Comparison of ENCODE assay signal across 1 cellular context in the genomic region with DNA sequence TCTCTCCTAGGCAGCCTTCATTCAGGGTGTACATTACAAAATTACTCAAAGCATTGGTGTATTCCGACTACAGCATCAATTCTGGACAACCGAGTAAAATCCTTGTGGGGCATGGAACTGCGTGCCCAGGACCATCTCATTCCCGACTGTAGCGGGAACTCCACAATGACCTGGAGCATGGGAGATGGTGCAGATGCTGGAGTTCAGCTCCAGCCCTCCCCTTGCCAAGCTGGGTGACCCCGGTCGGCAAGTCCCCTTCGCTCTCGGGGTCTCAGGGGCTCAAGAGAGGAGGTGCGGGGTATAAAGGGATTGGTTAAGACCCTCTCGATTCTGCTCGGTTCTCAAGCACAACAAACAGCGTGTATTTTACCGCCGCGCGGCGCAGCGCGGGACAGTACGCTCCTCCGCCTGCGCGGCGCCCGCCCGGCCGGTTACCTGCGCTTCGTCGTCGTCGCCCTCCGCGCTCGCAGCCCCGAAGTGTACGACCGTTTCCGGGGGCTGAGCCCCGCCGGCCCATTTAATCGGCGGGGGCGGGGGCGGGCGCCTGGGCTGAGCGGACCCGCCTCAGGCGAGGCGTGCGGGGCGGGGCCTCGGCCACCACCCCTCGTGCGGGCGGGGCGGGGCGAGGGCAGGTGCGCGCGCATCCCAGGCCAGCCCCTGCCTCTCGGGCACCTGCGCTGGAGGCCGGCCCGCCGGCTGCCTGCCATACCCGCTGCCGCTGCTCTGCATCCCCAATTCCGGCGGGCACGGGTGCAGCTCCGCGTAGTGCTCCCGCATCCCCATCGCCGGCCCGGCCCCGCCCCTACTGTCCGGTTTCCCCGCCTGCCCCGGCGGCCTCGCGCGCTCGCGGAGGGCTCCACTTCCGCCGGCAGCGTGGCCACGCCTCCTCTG.
A peak's percentile ranks its signal among the peaks of the same experiment; 100 is the strongest.
TF ChIP-seq lines count a peak whose summit lies in the region.

A gene (minus strand): TSS at position 493 of the 891 bp plus-strand sequence. CDS start 691 bp downstream, outside the sequence.

TF ChIP-seq in HepG2, 621 proteins besides CTCF, POLR2A, EP300 and RAD21 (continued from another document and continues in another):
- TF ChIP-seq, protein P1, sequence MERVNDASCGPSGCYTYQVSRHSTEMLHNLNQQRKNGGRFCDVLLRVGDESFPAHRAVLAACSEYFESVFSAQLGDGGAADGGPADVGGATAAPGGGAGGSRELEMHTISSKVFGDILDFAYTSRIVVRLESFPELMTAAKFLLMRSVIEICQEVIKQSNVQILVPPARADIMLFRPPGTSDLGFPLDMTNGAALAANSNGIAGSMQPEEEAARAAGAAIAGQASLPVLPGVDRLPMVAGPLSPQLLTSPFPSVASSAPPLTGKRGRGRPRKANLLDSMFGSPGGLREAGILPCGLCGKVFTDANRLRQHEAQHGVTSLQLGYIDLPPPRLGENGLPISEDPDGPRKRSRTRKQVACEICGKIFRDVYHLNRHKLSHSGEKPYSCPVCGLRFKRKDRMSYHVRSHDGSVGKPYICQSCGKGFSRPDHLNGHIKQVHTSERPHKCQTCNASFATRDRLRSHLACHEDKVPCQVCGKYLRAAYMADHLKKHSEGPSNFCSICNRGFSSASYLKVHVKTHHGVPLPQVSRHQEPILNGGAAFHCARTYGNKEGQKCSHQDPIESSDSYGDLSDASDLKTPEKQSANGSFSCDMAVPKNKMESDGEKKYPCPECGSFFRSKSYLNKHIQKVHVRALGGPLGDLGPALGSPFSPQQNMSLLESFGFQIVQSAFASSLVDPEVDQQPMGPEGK (CRISPR knock-in tag; IDR thresholded peaks at IDR 0.05) = peak; percentile 89
- TF ChIP-seq ZNF335 (CRISPR knock-in tag; IDR thresholded peaks at IDR 0.05) (no peak), ZNF709 (CRISPR knock-in tag; IDR thresholded peaks at IDR 0.05) (no peak), HDAC6 (IDR thresholded peaks at IDR 0.05; ENCODE audit: low read depth, low read length) (no peak), ZNF563 (CRISPR knock-in tag; IDR thresholded peaks at IDR 0.05) (no peak), HCFC1 (IDR thresholded peaks at IDR 0.05; ENCODE audit: low read depth, low read length) (no peak), ZNF296 (CRISPR knock-in tag; conservative IDR thresholded peaks at IDR 0.05) (no peak), ZNF446 (CRISPR knock-in tag; IDR thresholded peaks at IDR 0.05) (no peak), ZMYM3 (CRISPR knock-in tag; IDR thresholded peaks at IDR 0.05) (no peak), REPIN1 (CRISPR knock-in tag; IDR thresholded peaks at IDR 0.05; ENCODE audit: borderline replicate concordance, low read depth) (no peak), SRY (CRISPR knock-in tag; IDR thresholded peaks at IDR 0.05) (no peak), ZNF619 (CRISPR knock-in tag; IDR thresholded peaks at IDR 0.05) (no peak), ZNF451 (CRISPR knock-in tag; IDR thresholded peaks at IDR 0.05) (no peak), NONO (IDR thresholded peaks at IDR 0.05) (no peak), NONO (CRISPR knock-in tag; conservative IDR thresholded peaks at IDR 0.05) (peak; percentile 72), ZBTB38 (CRISPR knock-in tag; IDR thresholded peaks at IDR 0.05) (no peak), ZNF790 (CRISPR knock-in tag; IDR thresholded peaks at IDR 0.05; ENCODE audit: borderline replicate concordance) (no peak), MIER2 (CRISPR knock-in tag; IDR thresholded peaks at IDR 0.05) (no peak), NFYB (CRISPR knock-in tag; IDR thresholded peaks at IDR 0.05) (no peak), CREM (IDR thresholded peaks at IDR 0.05) (no peak), CREM (CRISPR knock-in tag; IDR thresholded peaks at IDR 0.05) (no peak), ZNF232 (CRISPR knock-in tag; IDR thresholded peaks at IDR 0.05; ENCODE audit: borderline replicate concordance) (no peak), MIER3 (CRISPR knock-in tag; IDR thresholded peaks at IDR 0.05; ENCODE audit: borderline replicate concordance) (no peak), ZNF670 (CRISPR knock-in tag; IDR thresholded peaks at IDR 0.05; ENCODE audit: borderline replicate concordance) (no peak), ZNF737 (CRISPR knock-in tag; IDR thresholded peaks at IDR 0.05; ENCODE audit: borderline replicate concordance) (no peak), AKAP8 (CRISPR knock-in tag; IDR thresholded peaks at IDR 0.05) (peak; percentile 99), ZNF337 (CRISPR knock-in tag; IDR thresholded peaks at IDR 0.05; ENCODE audit: borderline replicate concordance, low read depth) (no peak), SMAD9 (CRISPR knock-in tag; IDR thresholded peaks at IDR 0.05) (no peak), CBFB (CRISPR knock-in tag; IDR thresholded peaks at IDR 0.05) (no peak), ZNF34 (CRISPR knock-in tag; IDR thresholded peaks at IDR 0.05; ENCODE audit: borderline replicate concordance) (no peak), ZNF629 (CRISPR knock-in tag; conservative IDR thresholded peaks at IDR 0.05) (no peak), ZNF788 (CRISPR knock-in tag; IDR thresholded peaks at IDR 0.05; ENCODE audit: borderline replicate concordance) (no peak), IRX3 (CRISPR knock-in tag; IDR thresholded peaks at IDR 0.05; ENCODE audit: borderline replicate concordance, low read depth) (no peak), KLF13 (CRISPR knock-in tag; IDR thresholded peaks at IDR 0.05) (no peak), ZNF367 (CRISPR knock-in tag; IDR thresholded peaks at IDR 0.05; ENCODE audit: borderline replicate concordance) (no peak), ZNF30 (CRISPR knock-in tag; IDR thresholded peaks at IDR 0.05) (no peak), CCAR2 (optimal IDR thresholded peaks at IDR 0.05; ENCODE audit: low read depth, low read length) (no peak), NFE2L2 (IDR thresholded peaks at IDR 0.05; ENCODE audit: low read length) (no peak), ZC3H13 (CRISPR knock-in tag; IDR thresholded peaks at IDR 0.05) (peak; percentile 99), ZNF101 (CRISPR knock-in tag; IDR thresholded peaks at IDR 0.05; ENCODE audit: borderline replicate concordance, low read depth) (no peak), ZNF761 (CRISPR knock-in tag; conservative IDR thresholded peaks at IDR 0.05) (no peak), KLF16 (CRISPR knock-in tag; IDR thresholded peaks at IDR 0.05) (peak in 1 of 2 experiments; percentile 24; a peak in 1 of 4 replicates), MAFG (CRISPR knock-in tag; IDR thresholded peaks at IDR 0.05) (no peak), RFXANK (CRISPR knock-in tag; IDR thresholded peaks at IDR 0.05) (no peak), NFYC (CRISPR knock-in tag; IDR thresholded peaks at IDR 0.05) (no peak), ELF4 (CRISPR knock-in tag; IDR thresholded peaks at IDR 0.05; ENCODE audit: borderline replicate concordance) (no peak), ERF (CRISPR knock-in tag; IDR thresholded peaks at IDR 0.05) (peak; percentile 66), TAF1 (CRISPR knock-in tag; IDR thresholded peaks at IDR 0.05) (peak; percentile 52), ZNF543 (CRISPR knock-in tag; IDR thresholded peaks at IDR 0.05) (no peak), SSRP1 (CRISPR knock-in tag; IDR thresholded peaks at IDR 0.05) (no peak), ZNF883 (CRISPR knock-in tag; IDR thresholded peaks at IDR 0.05; ENCODE audit: not compliant biosample characterization) (no peak), FOXK2 (IDR thresholded peaks at IDR 0.05) (no peak), MXD4 (CRISPR knock-in tag; IDR thresholded peaks at IDR 0.05) (no peak)
- TF ChIP-seq, protein P2, sequence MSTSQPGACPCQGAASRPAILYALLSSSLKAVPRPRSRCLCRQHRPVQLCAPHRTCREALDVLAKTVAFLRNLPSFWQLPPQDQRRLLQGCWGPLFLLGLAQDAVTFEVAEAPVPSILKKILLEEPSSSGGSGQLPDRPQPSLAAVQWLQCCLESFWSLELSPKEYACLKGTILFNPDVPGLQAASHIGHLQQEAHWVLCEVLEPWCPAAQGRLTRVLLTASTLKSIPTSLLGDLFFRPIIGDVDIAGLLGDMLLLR (CRISPR knock-in tag; IDR thresholded peaks at IDR 0.05) = no peak
- TF ChIP-seq, protein P3, sequence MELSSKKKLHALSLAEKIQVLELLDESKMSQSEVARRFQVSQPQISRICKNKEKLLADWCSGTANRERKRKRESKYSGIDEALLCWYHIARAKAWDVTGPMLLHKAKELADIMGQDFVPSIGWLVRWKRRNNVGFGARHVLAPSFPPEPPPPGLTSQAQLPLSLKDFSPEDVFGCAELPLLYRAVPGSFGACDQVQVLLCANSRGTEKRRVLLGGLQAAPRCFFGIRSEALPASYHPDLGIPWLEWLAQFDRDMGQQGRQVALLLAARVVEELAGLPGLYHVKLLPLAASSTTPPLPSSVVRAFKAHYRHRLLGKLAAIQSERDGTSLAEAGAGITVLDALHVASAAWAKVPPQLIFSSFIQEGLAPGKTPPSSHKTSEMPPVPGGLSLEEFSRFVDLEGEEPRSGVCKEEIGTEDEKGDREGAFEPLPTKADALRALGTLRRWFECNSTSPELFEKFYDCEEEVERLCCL (CRISPR knock-in tag; IDR thresholded peaks at IDR 0.05; ENCODE audit: borderline replicate concordance) = no peak
- TF ChIP-seq, protein P4, sequence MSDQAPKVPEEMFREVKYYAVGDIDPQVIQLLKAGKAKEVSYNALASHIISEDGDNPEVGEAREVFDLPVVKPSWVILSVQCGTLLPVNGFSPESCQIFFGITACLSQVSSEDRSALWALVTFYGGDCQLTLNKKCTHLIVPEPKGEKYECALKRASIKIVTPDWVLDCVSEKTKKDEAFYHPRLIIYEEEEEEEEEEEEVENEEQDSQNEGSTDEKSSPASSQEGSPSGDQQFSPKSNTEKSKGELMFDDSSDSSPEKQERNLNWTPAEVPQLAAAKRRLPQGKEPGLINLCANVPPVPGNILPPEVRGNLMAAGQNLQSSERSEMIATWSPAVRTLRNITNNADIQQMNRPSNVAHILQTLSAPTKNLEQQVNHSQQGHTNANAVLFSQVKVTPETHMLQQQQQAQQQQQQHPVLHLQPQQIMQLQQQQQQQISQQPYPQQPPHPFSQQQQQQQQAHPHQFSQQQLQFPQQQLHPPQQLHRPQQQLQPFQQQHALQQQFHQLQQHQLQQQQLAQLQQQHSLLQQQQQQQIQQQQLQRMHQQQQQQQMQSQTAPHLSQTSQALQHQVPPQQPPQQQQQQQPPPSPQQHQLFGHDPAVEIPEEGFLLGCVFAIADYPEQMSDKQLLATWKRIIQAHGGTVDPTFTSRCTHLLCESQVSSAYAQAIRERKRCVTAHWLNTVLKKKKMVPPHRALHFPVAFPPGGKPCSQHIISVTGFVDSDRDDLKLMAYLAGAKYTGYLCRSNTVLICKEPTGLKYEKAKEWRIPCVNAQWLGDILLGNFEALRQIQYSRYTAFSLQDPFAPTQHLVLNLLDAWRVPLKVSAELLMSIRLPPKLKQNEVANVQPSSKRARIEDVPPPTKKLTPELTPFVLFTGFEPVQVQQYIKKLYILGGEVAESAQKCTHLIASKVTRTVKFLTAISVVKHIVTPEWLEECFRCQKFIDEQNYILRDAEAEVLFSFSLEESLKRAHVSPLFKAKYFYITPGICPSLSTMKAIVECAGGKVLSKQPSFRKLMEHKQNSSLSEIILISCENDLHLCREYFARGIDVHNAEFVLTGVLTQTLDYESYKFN (CRISPR knock-in tag; conservative IDR thresholded peaks at IDR 0.05) = no peak
- TF ChIP-seq, protein P5, sequence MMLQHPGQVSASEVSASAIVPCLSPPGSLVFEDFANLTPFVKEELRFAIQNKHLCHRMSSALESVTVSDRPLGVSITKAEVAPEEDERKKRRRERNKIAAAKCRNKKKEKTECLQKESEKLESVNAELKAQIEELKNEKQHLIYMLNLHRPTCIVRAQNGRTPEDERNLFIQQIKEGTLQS (CRISPR knock-in tag; IDR thresholded peaks at IDR 0.05) = no peak
- TF ChIP-seq, protein P6, sequence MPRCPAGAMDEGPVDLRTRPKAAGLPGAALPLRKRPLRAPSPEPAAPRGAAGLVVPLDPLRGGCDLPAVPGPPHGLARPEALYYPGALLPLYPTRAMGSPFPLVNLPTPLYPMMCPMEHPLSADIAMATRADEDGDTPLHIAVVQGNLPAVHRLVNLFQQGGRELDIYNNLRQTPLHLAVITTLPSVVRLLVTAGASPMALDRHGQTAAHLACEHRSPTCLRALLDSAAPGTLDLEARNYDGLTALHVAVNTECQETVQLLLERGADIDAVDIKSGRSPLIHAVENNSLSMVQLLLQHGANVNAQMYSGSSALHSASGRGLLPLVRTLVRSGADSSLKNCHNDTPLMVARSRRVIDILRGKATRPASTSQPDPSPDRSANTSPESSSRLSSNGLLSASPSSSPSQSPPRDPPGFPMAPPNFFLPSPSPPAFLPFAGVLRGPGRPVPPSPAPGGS (CRISPR knock-in tag; IDR thresholded peaks at IDR 0.05) = no peak
- TF ChIP-seq, protein P7, sequence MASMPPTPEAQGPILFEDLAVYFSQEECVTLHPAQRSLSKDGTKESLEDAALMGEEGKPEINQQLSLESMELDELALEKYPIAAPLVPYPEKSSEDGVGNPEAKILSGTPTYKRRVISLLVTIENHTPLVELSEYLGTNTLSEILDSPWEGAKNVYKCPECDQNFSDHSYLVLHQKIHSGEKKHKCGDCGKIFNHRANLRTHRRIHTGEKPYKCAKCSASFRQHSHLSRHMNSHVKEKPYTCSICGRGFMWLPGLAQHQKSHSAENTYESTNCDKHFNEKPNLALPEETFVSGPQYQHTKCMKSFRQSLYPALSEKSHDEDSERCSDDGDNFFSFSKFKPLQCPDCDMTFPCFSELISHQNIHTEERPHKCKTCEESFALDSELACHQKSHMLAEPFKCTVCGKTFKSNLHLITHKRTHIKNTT (CRISPR knock-in tag; IDR thresholded peaks at IDR 0.05) = no peak
- TF ChIP-seq, protein P8, sequence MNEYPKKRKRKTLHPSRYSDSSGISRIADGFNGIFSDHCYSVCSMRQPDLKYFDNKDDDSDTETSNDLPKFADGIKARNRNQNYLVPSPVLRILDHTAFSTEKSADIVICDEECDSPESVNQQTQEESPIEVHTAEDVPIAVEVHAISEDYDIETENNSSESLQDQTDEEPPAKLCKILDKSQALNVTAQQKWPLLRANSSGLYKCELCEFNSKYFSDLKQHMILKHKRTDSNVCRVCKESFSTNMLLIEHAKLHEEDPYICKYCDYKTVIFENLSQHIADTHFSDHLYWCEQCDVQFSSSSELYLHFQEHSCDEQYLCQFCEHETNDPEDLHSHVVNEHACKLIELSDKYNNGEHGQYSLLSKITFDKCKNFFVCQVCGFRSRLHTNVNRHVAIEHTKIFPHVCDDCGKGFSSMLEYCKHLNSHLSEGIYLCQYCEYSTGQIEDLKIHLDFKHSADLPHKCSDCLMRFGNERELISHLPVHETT (CRISPR knock-in tag; conservative IDR thresholded peaks at IDR 0.05) = no peak; the same call in 1 of the 2 replicates
- TF ChIP-seq, protein P9, sequence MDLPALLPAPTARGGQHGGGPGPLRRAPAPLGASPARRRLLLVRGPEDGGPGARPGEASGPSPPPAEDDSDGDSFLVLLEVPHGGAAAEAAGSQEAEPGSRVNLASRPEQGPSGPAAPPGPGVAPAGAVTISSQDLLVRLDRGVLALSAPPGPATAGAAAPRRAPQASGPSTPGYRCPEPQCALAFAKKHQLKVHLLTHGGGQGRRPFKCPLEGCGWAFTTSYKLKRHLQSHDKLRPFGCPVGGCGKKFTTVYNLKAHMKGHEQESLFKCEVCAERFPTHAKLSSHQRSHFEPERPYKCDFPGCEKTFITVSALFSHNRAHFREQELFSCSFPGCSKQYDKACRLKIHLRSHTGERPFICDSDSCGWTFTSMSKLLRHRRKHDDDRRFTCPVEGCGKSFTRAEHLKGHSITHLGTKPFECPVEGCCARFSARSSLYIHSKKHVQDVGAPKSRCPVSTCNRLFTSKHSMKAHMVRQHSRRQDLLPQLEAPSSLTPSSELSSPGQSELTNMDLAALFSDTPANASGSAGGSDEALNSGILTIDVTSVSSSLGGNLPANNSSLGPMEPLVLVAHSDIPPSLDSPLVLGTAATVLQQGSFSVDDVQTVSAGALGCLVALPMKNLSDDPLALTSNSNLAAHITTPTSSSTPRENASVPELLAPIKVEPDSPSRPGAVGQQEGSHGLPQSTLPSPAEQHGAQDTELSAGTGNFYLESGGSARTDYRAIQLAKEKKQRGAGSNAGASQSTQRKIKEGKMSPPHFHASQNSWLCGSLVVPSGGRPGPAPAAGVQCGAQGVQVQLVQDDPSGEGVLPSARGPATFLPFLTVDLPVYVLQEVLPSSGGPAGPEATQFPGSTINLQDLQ (CRISPR knock-in tag; IDR thresholded peaks at IDR 0.05) = peak; percentile 27; the same call in 1 of the 2 replicates
